Comparison of ENCODE assay signal across 19 cellular contexts in the genomic region with DNA sequence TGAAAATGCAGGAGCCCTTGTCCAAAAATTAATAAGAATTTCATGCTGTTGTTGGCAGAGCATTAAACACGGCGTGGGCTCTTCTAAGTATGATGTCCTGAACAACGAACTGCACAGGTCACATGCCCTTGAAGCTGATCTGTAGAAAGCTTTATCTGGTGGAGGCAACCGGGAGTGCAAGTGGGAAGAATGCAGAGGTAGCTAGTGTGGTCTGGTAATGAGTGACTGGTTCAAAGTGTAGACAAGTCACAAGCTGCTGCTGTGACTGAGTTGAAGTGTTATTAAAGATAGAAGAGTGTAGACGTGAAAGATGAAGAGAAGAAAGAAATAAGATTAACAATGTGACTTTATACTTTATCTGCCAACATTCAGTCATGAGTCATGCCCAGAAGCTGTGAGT.
DNase-seq lines count a peak whose midpoint lies in the region; ATAC-seq and TF ChIP-seq lines count a peak whose summit lies in the region.
"Had no signal": no experiment of that assay in that cellular context is flagged by ENCODE, and none has a peak within 500 bp of the region (broad histone marks: within the 10 kb centered on the region; RNA-seq: fewer than 3 reads in every experiment).

No MANE protein-coding gene starts in this region.

- H3K36me3 ChIP-seq in right atrium auricular region (no peaks in the 10 kb centered on the region), heart left ventricle (no peaks in the 10 kb centered on the region), adrenal gland (replicated peaks in 1 of 2) (no peaks in the 10 kb centered on the region)
- H3K36me3 ChIP-seq: BLaER1 treated with 17β-estradiol and CSF1 and Interleukin-3, amounts not matched to agents 10 nM and 100 nM had no signal

- H3K4me3 Mint-ChIP-seq in immature natural killer cell: no peak overlapping the region
- H3K4me3 Mint-ChIP-seq: B cell; CD4-positive, alpha-beta T cell; CD8-positive, alpha-beta T cell had no signal

- H3K27ac ChIP-seq in right atrium auricular region (no peak overlapping the region), heart left ventricle (no peak overlapping the region), adrenal gland (no peak overlapping the region)
- H3K27ac ChIP-seq: 22Rv1; A549; BLaER1 treated with 17β-estradiol and CSF1 and Interleukin-3, amounts not matched to agents 10 nM and 100 nM; C4-2B had no signal

- peaks cover 0 to 5% (median 2%) of the 10 kb centered on the region in 3 donors for H3K27me3 Mint-ChIP-seq in immature natural killer cell (ENCODE audit: low read depth in 3 of 3)
- H3K27me3 Mint-ChIP-seq: CD4-positive, alpha-beta T cell had no signal

- TF ChIP-seq CTCF in right atrium auricular region (IDR thresholded peaks at IDR 0.05): no peak
- no peak for TF ChIP-seq CTCF in heart left ventricle (IDR thresholded peaks at IDR 0.05)
- TF ChIP-seq CTCF in adrenal gland (IDR thresholded peaks at IDR 0.05): no peak

- peak; percentile 66 for ATAC-seq in Right ventricle myocardium inferior
- ATAC-seq in heart left ventricle: peak in 3 of 4 donors; percentile 42 to 52 (median 45)
- ATAC-seq in left ventricle myocardium superior: peak; percentile 80
- ATAC-seq: A549; CD8-positive, alpha-beta T cell had no signal

- H3K9me3 Mint-ChIP-seq in immature natural killer cell: peaks cover 0 to 9% (median 6%) of the 10 kb centered on the region in 6 donors
- H3K9me3 Mint-ChIP-seq: CD4-positive, alpha-beta T cell; CD8-positive, alpha-beta T cell had no signal

- no peak for DNase-seq in Right ventricle myocardium inferior (ENCODE audit: missing footprints)
- no peak for DNase-seq in right atrium auricular region (ENCODE audit: low spot score)
- no peak for DNase-seq in heart left ventricle
- no peak for DNase-seq in cardiac septum (ENCODE audit: low spot score)
- no peak for DNase-seq in left ventricle myocardium superior
- DNase-seq in immature natural killer cell: no peak
- DNase-seq in adrenal gland: no peak
- DNase-seq: AML-193; Caco-2; Calu3; CD4-positive, alpha-beta T cell; CD8-positive, alpha-beta T cell; DMS79 treated with DMSO at 0.1 percent for 48 hours; GF-D8 had no signal

- TF ChIP-seq POLR2A in heart left ventricle (IDR thresholded peaks at IDR 0.05): no peak
- no peak for TF ChIP-seq POLR2A in adrenal gland (IDR thresholded peaks at IDR 0.05)

- H3K27me3 ChIP-seq in right atrium auricular region (no peaks in the 10 kb centered on the region), heart left ventricle (no peaks in the 10 kb centered on the region), adrenal gland (no peaks in the 10 kb centered on the region)
- H3K27me3 ChIP-seq: BLaER1 treated with 17β-estradiol and CSF1 and Interleukin-3, amounts not matched to agents 10 nM and 100 nM had no signal

- no peak overlapping the region for H3K27ac Mint-ChIP-seq in immature natural killer cell
- H3K27ac Mint-ChIP-seq: B cell; CD4-positive, alpha-beta T cell; CD8-positive, alpha-beta T cell had no signal

- 42 to 52% (median 45%) methylated on average over 5 of the region's 5 CpGs for WGBS in heart left ventricle, 4 donors
- 62 to 65% (median 64%) methylated on average over 5 of the region's 5 CpGs for WGBS in adrenal gland, 4 donors

- H3K4me3 ChIP-seq in right atrium auricular region (no peak overlapping the region), heart left ventricle (no peak overlapping the region), adrenal gland (no peak overlapping the region)
- H3K4me3 ChIP-seq: A549; BLaER1 treated with 17β-estradiol and CSF1 and Interleukin-3, amounts not matched to agents 10 nM and 100 nM had no signal

- H3K36me3 Mint-ChIP-seq in immature natural killer cell: peaks cover 0 to 4% (median 0%) of the 10 kb centered on the region in 3 donors
- H3K36me3 Mint-ChIP-seq: CD8-positive, alpha-beta T cell had no signal

- no peaks in the 10 kb centered on the region for H3K9me3 ChIP-seq in right atrium auricular region
- no peaks in the 10 kb centered on the region for H3K9me3 ChIP-seq in heart left ventricle
- H3K9me3 ChIP-seq in adrenal gland (replicated peaks in 1 of 3): no peaks in the 10 kb centered on the region
- H3K9me3 ChIP-seq: A549; BLaER1 treated with 17β-estradiol and CSF1 and Interleukin-3, amounts not matched to agents 10 nM and 100 nM; Caco-2 had no signal

- intact Hi-C loops in Right ventricle myocardium inferior (cut with DNase I) (no loop called here), heart left ventricle (cut with DNase I) (no loop called here), cardiac septum (cut with DNase I) (no loop called here), left ventricle myocardium superior (cut with micrococcal nuclease) (no loop called here), adrenal gland (cut with DNase I) (no loop called here)

- H3K4me1 Mint-ChIP-seq in immature natural killer cell: no peaks in the 10 kb centered on the region

- H3K4me1 ChIP-seq in right atrium auricular region (peaks cover 0 to 3% of the 10 kb centered on the region in 2 donors), heart left ventricle (peaks cover 0 to 14% (median 4%) of the 10 kb centered on the region in 12 donors), adrenal gland (replicated peaks in 1 of 2) (no peaks in the 10 kb centered on the region)
- H3K4me1 ChIP-seq: A549, Caco-2 had no signal
